ENCODE assay signal across 13 cellular contexts in the genomic region with DNA sequence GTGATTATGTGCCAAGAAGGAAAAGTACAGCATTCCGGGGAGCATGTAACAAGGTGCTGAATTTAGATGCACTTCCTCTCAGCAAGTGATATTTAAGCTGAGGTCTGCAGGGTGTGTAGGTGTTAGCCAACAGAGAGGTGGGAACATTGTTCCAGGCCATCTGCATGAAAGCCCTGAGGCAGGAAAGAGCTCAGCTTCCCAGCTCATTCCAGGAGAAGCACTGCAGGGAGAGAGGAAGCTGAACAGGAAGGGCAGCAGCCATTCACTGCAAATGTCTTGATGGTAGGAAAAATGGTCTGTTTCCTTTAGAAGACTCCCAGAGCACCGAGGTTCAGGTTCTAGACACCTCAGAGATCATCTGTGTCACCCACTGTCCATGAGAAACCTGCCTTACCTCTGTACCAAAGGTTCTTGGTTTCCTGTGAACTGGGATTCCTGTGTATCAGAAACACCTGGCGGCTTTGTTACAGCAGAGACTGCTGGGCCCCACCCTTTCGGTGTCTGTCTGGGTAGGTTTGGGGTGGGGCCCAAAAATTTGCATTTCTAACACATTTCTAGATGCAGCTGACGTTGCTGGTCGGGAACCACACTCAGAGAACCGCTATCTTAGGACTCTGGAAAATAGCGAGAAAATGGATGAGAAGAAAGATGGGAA.
DNase-seq lines count a peak whose midpoint lies in the region; ATAC-seq and TF ChIP-seq lines count a peak whose summit lies in the region.
"Had no signal": no experiment of that assay in that cellular context is flagged by ENCODE, and none has a peak within 500 bp of the region (broad histone marks: within the 10 kb centered on the region; RNA-seq: fewer than 3 reads in every experiment).

No MANE protein-coding gene starts in this region.

- H2BK120ac ChIP-seq in mesendoderm (ENCODE audit: low read depth, low read length) = no peak overlapping the region

- no peak overlapping the region for H2AK5ac ChIP-seq in mesendoderm (ENCODE audit: low read length)

- H3K27ac Mint-ChIP-seq in IgD-negative memory B cell = peak overlapping the region; percentile 54 to 80 (median 60)
- no peak overlapping the region for H3K27ac Mint-ChIP-seq in nephron progenitor cell

- H3K4me1 Mint-ChIP-seq in IgD-negative memory B cell (peaks cover 7 to 16% (median 11%) of the 10 kb centered on the region in 3 donors), nephron progenitor cell (peaks cover 5% of the 10 kb centered on the region)

- H3K9me3 Mint-ChIP-seq in IgD-negative memory B cell (no peaks in the 10 kb centered on the region), nephron progenitor cell (no peaks in the 10 kb centered on the region)
- H3K9me3 Mint-ChIP-seq: activated T-helper 2 cell treated with anti-CD3 and anti-CD28 coated beads, Interferon-gamma antibody, Interleukin-2, Interleukin-4, amounts not matched to agents 10 μg/mL and 5 μg/mL and 100 μg/mL, durations not matched to agents 14 hours and 24 hours and 36 hours had no signal

- no peak overlapping the region for H2BK5ac ChIP-seq in mesendoderm (ENCODE audit: low read length)

- ATAC-seq in GM18511 (IDR thresholded peaks at IDR 0.05; ENCODE audit: unreplicated experiment) = no peak

- no peak overlapping the region for H3K18ac ChIP-seq in mesendoderm (ENCODE audit: low read length)

- H3K9ac ChIP-seq in mesendoderm (ENCODE audit: low read length) = no peak overlapping the region

- no peak for TF ChIP-seq CTCF in nephron progenitor cell (IDR thresholded peaks at IDR 0.05)

- H3K23ac ChIP-seq in mesendoderm (ENCODE audit: low read length) = no peak overlapping the region

- no CpG with 5 or more reads among the region's 8 CpGs for WGBS in mesendoderm (ENCODE audit: extremely low coverage, insufficient coverage, low lambda C conversion rate)

- H3K27ac ChIP-seq in mesendoderm (ENCODE audit: low read depth, low read length) = peak overlapping the region; percentile 40
- H3K27ac ChIP-seq: hepatocyte had no signal

- H3K36me3 Mint-ChIP-seq in IgD-negative memory B cell (peaks cover 16% of the 10 kb centered on the region), nephron progenitor cell (ENCODE audit: low read depth) (peaks cover 48% of the 10 kb centered on the region)

- peak overlapping the region in 1 of 4 donors; percentile 82 for H3K4me3 Mint-ChIP-seq in IgD-negative memory B cell
- H3K4me3 Mint-ChIP-seq in nephron progenitor cell = no peak overlapping the region

- no peak overlapping the region for H4K8ac ChIP-seq in mesendoderm (ENCODE audit: low read depth, low read length)

- H3K27me3 ChIP-seq in mesendoderm (ENCODE audit: insufficient read depth, low read length, poor library complexity) = no peaks in the 10 kb centered on the region
- H3K27me3 ChIP-seq: hepatocyte had no signal

- peaks cover 1% of the 10 kb centered on the region for H3K79me1 ChIP-seq in mesendoderm (ENCODE audit: low read length)

- peaks cover 1% of the 10 kb centered on the region for H3K36me3 ChIP-seq in mesendoderm (ENCODE audit: control insufficient read depth, insufficient read depth, low read length)

- peaks cover 12% of the 10 kb centered on the region for H3K4me1 ChIP-seq in mesendoderm (ENCODE audit: control insufficient read depth, low read depth, low read length)

- no peaks in the 10 kb centered on the region for H3K27me3 Mint-ChIP-seq in IgD-negative memory B cell
- peaks cover 3% of the 10 kb centered on the region for H3K27me3 Mint-ChIP-seq in nephron progenitor cell (ENCODE audit: low read depth, poor library complexity)

- H3K4me3 ChIP-seq in mesendoderm (ENCODE audit: low read length) = no peak overlapping the region
- H3K4me3 ChIP-seq: hepatocyte had no signal

- H3K56ac ChIP-seq in mesendoderm (ENCODE audit: low read length) = peak overlapping the region; percentile 30

- H4K5ac ChIP-seq in mesendoderm (ENCODE audit: low read length) = no peak overlapping the region

- H3K4me2 ChIP-seq in mesendoderm (ENCODE audit: low read length) = no peak overlapping the region
- H3K4me2 ChIP-seq: hepatocyte had no signal

- H3K4ac ChIP-seq in mesendoderm (ENCODE audit: low read depth, low read length) = no peak overlapping the region

- DNase-seq in EH (ENCODE audit: low read depth) (peak; percentile 49), cerebellar cortex (ENCODE audit: low spot score) (peak; percentile 81), mesendoderm (peak; percentile 91), nephron progenitor cell (no peak), NCI-H2107 (lab: John Stamatoyannopoulos, UW) (no peak), SIG-M5 treated with dmso at 0.1 percent for 504 hours (lab: John Stamatoyannopoulos, UW; ENCODE audit: unreplicated experiment) (no peak)
- DNase-seq: central memory CD4-positive, alpha-beta T cell; DMS153; NCI-H1930 had no signal

- H2BK15ac ChIP-seq in mesendoderm (replicated peaks; ENCODE audit: low read depth) = no peak overlapping the region

- no peaks in the 10 kb centered on the region for H3K79me2 ChIP-seq in mesendoderm (ENCODE audit: control insufficient read depth, insufficient read depth, low read length)

Comparison
In these comparisons a context has a peak if more than half of its experiments do, and no peak if none do; other contexts are left out.
1. DNase-seq: peak in EH (single experiment), cerebellar cortex (single experiment) and mesendoderm (single experiment); none in nephron progenitor cell (single experiment), NCI-H2107 (single experiment) and SIG-M5 treated with dmso at 0.1 percent for 504 hours (single experiment).